Comparison of ENCODE assay signal across 26 cellular contexts in genomic region chr7:122457969-122458368, GRCh38.
"Had no signal": no experiment of that assay in that cellular context is flagged by ENCODE, and none has a peak within 500 bp of the region (broad histone marks: within the 10 kb centered on the region; RNA-seq: fewer than 3 reads in every experiment).

No MANE protein-coding gene starts in this region.

- ATAC-seq: esophagus mucosa; gastrocnemius medialis; left lobe of liver; naive thymus-derived CD4-positive, alpha-beta T cell; sciatic nerve; stimulated activated effector memory CD8-positive, alpha-beta T cell treated with anti-CD3 and anti-CD28 coated beads, Interleukin-12 subunit alpha, Interleukin-12 subunit beta, amount 100 ng/mL, for 72 hours had no signal

- H3K4me3 ChIP-seq: dorsolateral prefrontal cortex, gastrocnemius medialis, lung, prostate gland, right atrium auricular region, smooth muscle cell, stomach, thyroid gland, vagina had no signal

- H3K4me1 ChIP-seq: gastrocnemius medialis, prostate gland, right atrium auricular region, stomach, thyroid gland, vagina had no signal

- H3K27ac ChIP-seq: dorsolateral prefrontal cortex, epithelial cell of prostate, gastrocnemius medialis, prostate gland, right atrium auricular region, stomach, thyroid gland, vagina had no signal

- H3K27me3 ChIP-seq: dorsolateral prefrontal cortex, gastrocnemius medialis, right atrium auricular region, stomach, thyroid gland, vagina had no signal

- H3K4me2 ChIP-seq: smooth muscle cell had no signal

- H3K9me3 Mint-ChIP-seq: nephron had no signal

- DNase-seq: dorsolateral prefrontal cortex; effector CD4-positive, alpha-beta T cell; foreskin fibroblast; gastrocnemius medialis; head of caudate nucleus; kidney; mesenchymal stem cell; midbrain; naive thymus-derived CD4-positive, alpha-beta T cell; nucleus accumbens; stimulated activated CD4-positive, alpha-beta T cell treated with anti-CD3 and anti-CD28 coated beads, Interleukin-2, amount 100 ng/mL, for 24 hours; stimulated activated CD4-positive, alpha-beta T cell treated with anti-CD3 and anti-CD28 coated beads, Interleukin-4, amount 100 ng/mL, for 24 hours; stimulated activated naive CD4-positive, alpha-beta T cell treated with Interleukin-2 at 50 U/mL for 16 hours; stomach; thyroid gland had no signal

- H3K4me3 Mint-ChIP-seq: naive thymus-derived CD4-positive, alpha-beta T cell; nephron; stimulated activated effector memory CD8-positive, alpha-beta T cell treated with anti-CD3 and anti-CD28 coated beads, Interleukin-12 subunit alpha, Interleukin-12 subunit beta, amount 100 ng/mL, for 72 hours had no signal

- H3K27me3 Mint-ChIP-seq: naive thymus-derived CD4-positive, alpha-beta T cell had no signal

- H3K27ac Mint-ChIP-seq: naive thymus-derived CD4-positive, alpha-beta T cell; nephron; stimulated activated effector memory CD8-positive, alpha-beta T cell treated with anti-CD3 and anti-CD28 coated beads, Interleukin-12 subunit alpha, Interleukin-12 subunit beta, amount 100 ng/mL, for 72 hours had no signal

- H3K4me1 Mint-ChIP-seq: naive thymus-derived CD4-positive, alpha-beta T cell; nephron; stimulated activated effector memory CD8-positive, alpha-beta T cell treated with anti-CD3 and anti-CD28 coated beads, Interleukin-12 subunit alpha, Interleukin-12 subunit beta, amount 100 ng/mL, for 72 hours had no signal

- H3K36me3 ChIP-seq: gastrocnemius medialis, prostate gland, right atrium auricular region, stomach, thyroid gland, vagina had no signal

- H3K36me3 Mint-ChIP-seq: naive thymus-derived CD4-positive, alpha-beta T cell; stimulated activated effector memory CD8-positive, alpha-beta T cell treated with anti-CD3 and anti-CD28 coated beads, Interleukin-12 subunit alpha, Interleukin-12 subunit beta, amount 100 ng/mL, for 72 hours had no signal

- H3K9me3 ChIP-seq: gastrocnemius medialis, prostate gland, right atrium auricular region, stomach, thyroid gland, vagina had no signal
